ENCODE assay signal across 8 cellular contexts in the genomic region with DNA sequence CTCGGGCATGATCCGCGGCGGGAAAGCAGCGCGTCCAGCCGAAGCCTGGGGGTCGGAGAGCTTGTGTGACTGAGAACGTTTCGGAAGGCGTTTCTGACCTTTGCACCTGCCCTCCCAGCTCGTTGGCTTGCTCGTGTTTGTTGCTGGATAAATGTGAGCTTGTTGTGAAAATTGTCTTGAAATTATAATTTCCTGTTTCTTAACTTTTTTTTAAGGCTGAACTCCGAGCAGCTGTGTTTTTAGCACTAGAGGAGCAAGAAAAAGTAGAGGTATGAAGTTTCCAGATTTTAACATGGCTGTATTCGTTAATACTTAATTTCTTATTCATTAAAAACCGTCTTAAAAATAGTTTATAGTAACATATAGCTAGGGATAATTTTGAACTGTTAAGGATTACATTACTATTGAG. TPM values are rescaled to one million over a fixed set of nuclear protein-coding genes. Genes with fewer than 3 reads are reported as not detected.
DNase-seq lines count a peak whose midpoint lies in the region; ATAC-seq and TF ChIP-seq lines count a peak whose summit lies in the region.

No MANE protein-coding gene starts in this region.

- H3K27me3 ChIP-seq in HAP-1 (ENCODE audit: low read depth): no peaks in the 10 kb centered on the region
- H3K27me3 ChIP-seq in kidney epithelial cell (ENCODE audit: control insufficient read depth, insufficient read depth, low read length): no peaks in the 10 kb centered on the region
- no peaks in the 10 kb centered on the region for H3K27me3 ChIP-seq in subcutaneous abdominal adipose tissue (ENCODE audit: control insufficient read depth in 5 of 5, insufficient read depth in 4 of 5, low read length in 5 of 5)

- peak overlapping the region; percentile 73 for H3K27ac Mint-ChIP-seq in activated naive CD8-positive, alpha-beta T cell

- no peaks in the 10 kb centered on the region for H3K27me3 Mint-ChIP-seq in activated naive CD8-positive, alpha-beta T cell

- H3K4me3 ChIP-seq in HAP-1 (peak overlapping the region; percentile 79), kidney epithelial cell (ENCODE audit: low read depth, low read length) (peak overlapping the region; percentile 84), subcutaneous abdominal adipose tissue (ENCODE audit: low read depth in 1 of 5, low read length in 5 of 5) (peak overlapping the region; percentile 75 to 94 (median 87))

- peak overlapping the region in 4 of 5 donors; percentile 71 to 84 (median 82) for H3K9ac ChIP-seq in subcutaneous abdominal adipose tissue (ENCODE audit: low read length in 5 of 5)

- peaks cover 28% of the 10 kb centered on the region for H3K4me1 Mint-ChIP-seq in activated naive CD8-positive, alpha-beta T cell (ENCODE audit: low read depth)

- in situ Hi-C loops in HAP-1 (cut with MboI; ENCODE audit: low sequenced_read_pairs): no loop called here

- H3K36me3 ChIP-seq in HAP-1 (replicated peaks): peaks cover 35% of the 10 kb centered on the region
- H3K36me3 ChIP-seq in kidney epithelial cell (ENCODE audit: control insufficient read depth, insufficient read depth, low read length): no peaks in the 10 kb centered on the region
- no peaks in the 10 kb centered on the region for H3K36me3 ChIP-seq in subcutaneous abdominal adipose tissue (ENCODE audit: control insufficient read depth in 5 of 5, insufficient read depth in 5 of 5, low read length in 5 of 5)

- TF ChIP-seq CTCF in 22Rv1 (IDR thresholded peaks at IDR 0.05) (no peak), kidney epithelial cell (IDR thresholded peaks at IDR 0.05; ENCODE audit: insufficient read depth, low read length, poor library complexity, severe bottlenecking) (no peak)

- no peaks in the 10 kb centered on the region for H3K9me3 Mint-ChIP-seq in activated naive CD8-positive, alpha-beta T cell (ENCODE audit: low read depth)

- peaks cover 5% of the 10 kb centered on the region for H3K4me1 ChIP-seq in HAP-1
- H3K4me1 ChIP-seq in subcutaneous abdominal adipose tissue (ENCODE audit: control insufficient read depth in 5 of 5, insufficient read depth in 5 of 5, low read length in 5 of 5): peaks cover 0 to 33% (median 19%) of the 10 kb centered on the region in 5 donors

- H3K9me3 ChIP-seq in HAP-1 (no peaks in the 10 kb centered on the region), subcutaneous abdominal adipose tissue (ENCODE audit: control insufficient read depth in 5 of 5, low read length in 5 of 5) (no peaks in the 10 kb centered on the region)

- ATAC-seq in GM19463 (IDR thresholded peaks at IDR 0.05; ENCODE audit: unreplicated experiment): no peak
- no peak for ATAC-seq in GM21737 (IDR thresholded peaks at IDR 0.05; ENCODE audit: unreplicated experiment)

- H3K27ac ChIP-seq in 22Rv1: peak overlapping the region; percentile 85
- H3K27ac ChIP-seq in subcutaneous abdominal adipose tissue (ENCODE audit: low read depth, low read length): peak overlapping the region; percentile 44

- peaks cover 8% of the 10 kb centered on the region for H3K36me3 Mint-ChIP-seq in activated naive CD8-positive, alpha-beta T cell

- DNase-seq in HAP-1 (ENCODE audit: low spot score in 2 of 2): peak in 1 of 2 experiments; percentile 39
- no peak for DNase-seq in kidney epithelial cell (ENCODE audit: low read depth)
- no peak for DNase-seq in ureter (ENCODE audit: low spot score)

- H3K4me3 Mint-ChIP-seq in activated naive CD8-positive, alpha-beta T cell: peak overlapping the region; percentile 93

RNA-seq across cellular contexts. Expression of a gene that starts 0.7 kb away (rescaled TPM):
- total RNA-seq in kidney epithelial cell: 13.8 and 21.1 TPM in 2 replicates
- 22.0 TPM for total RNA-seq in ureter

RNA-seq across cellular contexts. Expression of a gene that starts 43.5 kb away (rescaled TPM):
- total RNA-seq in kidney epithelial cell (113 and 139 TPM in 2 replicates), ureter (89.9 TPM)
